32 cellular contexts compared by ENCODE assay signal in the genomic region with DNA sequence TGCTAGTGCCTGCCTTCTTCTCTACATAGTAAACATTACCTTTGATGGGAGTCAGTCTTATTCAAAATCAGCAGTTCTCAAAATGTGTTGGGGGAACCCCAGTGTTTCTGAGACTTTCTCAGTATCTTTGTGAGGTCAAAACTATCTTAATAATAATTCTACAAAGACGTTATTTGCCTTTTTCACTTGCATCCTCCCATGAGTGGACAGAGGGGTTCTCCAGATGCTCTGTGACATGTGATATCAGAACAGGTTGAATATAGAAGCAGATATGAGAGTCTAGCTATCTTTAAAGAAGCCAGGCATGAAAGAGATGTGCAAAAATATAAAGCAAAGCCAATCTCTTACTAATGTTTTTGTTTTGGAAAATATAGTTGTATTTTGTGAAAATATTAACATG.
"Had no signal": no experiment of that assay in that cellular context is flagged by ENCODE, and none has a peak within 500 bp of the region (broad histone marks: within the 10 kb centered on the region; RNA-seq: fewer than 3 reads in every experiment).

No MANE protein-coding gene starts in this region.

- H3K27ac ChIP-seq: brain microvascular endothelial cell, coronary artery, dorsolateral prefrontal cortex, gastrocnemius medialis, left lung, lower lobe of right lung, neural progenitor cell, parathyroid adenoma, psoas muscle, stomach, thyroid gland, upper lobe of right lung had no signal

- H3K79me2 ChIP-seq: parathyroid adenoma had no signal

- FAIRE-seq: astrocyte, islet of Langerhans had no signal

- H3K4me1 ChIP-seq: gastrocnemius medialis, left lung, lower lobe of right lung, parathyroid adenoma, psoas muscle, thyroid gland, upper lobe of right lung had no signal

- H2AFZ ChIP-seq: neural progenitor cell, parathyroid adenoma had no signal

- H3K9me3 ChIP-seq: gastrocnemius medialis, left lung, lower lobe of right lung, psoas muscle, stomach, thyroid gland, upper lobe of right lung had no signal

- H3K9ac ChIP-seq: neural progenitor cell, parathyroid adenoma had no signal

- H3K4me3 ChIP-seq: coronary artery, dorsolateral prefrontal cortex, gastrocnemius medialis, left lung, lower lobe of right lung, neural progenitor cell, psoas muscle, stomach, thyroid gland, upper lobe of right lung had no signal

- ATAC-seq: activated CD8-positive, alpha-beta T cell treated with anti-CD3 and anti-CD28 coated beads for 36 hours; activated T-cell treated with anti-CD3 and anti-CD28 coated beads, Interleukin-2, amount 50 U/mL, for 4 hours; activated T-helper 17 cell treated with anti-CD3 and anti-CD28 coated beads, Interleukin-2, amount 50 U/mL, for 72 hours; effector memory CD8-positive, alpha-beta T cell; gastrocnemius medialis; left lung; lower lobe of right lung; natural killer cell; psoas muscle; stimulated activated naive B cell treated with anti-CD40 and anti-IgM and Interleukin-4, amounts not matched to agents 10 μg/mL and 1 μg/mL and 100 μg/mL, for 72 hours; upper lobe of right lung; WTC11 had no signal

- DNase-seq: activated CD4-positive, alpha-beta T cell treated with anti-CD3 and anti-CD28 coated beads for 1 hour; activated CD4-positive, alpha-beta T cell treated with anti-CD3 and anti-CD28 coated beads, Interleukin-2, amount 50 U/mL, for 1 hour; activated CD8-positive, alpha-beta T cell treated with anti-CD3 and anti-CD28 coated beads for 36 hours; activated gamma-delta T cell treated with Interleukin-2 at 50 U/mL for 16 hours; activated naive CD4-positive, alpha-beta T cell treated with anti-CD3 and anti-CD28 coated beads, Interleukin-2, amount 50 U/mL, for 16 hours; activated T-cell treated with anti-CD3 and anti-CD28 coated beads, Interleukin-2, amount 50 U/mL, for 4 hours; amniotic stem cell; brain microvascular endothelial cell; dorsolateral prefrontal cortex; effector memory CD8-positive, alpha-beta T cell; erythroblast; gastrocnemius medialis; glutamatergic neuron; left lung; lower lobe of right lung; mesenchymal stem cell; natural killer cell; occipital lobe; psoas muscle; stimulated activated CD4-positive, alpha-beta T cell treated with anti-CD3 and anti-CD28 coated beads, Interleukin-15, amount 100 ng/mL, for 24 hours; stimulated activated CD4-positive, alpha-beta T cell treated with anti-CD3 and anti-CD28 coated beads, Interleukin-2, amount 100 ng/mL, for 24 hours; stimulated activated naive B cell treated with anti-CD40 and anti-IgM and Interleukin-4, amounts not matched to agents 10 μg/mL and 1 μg/mL and 100 μg/mL, for 72 hours; stomach; thyroid gland; upper lobe of right lung had no signal

- H3K27me3 ChIP-seq: brain microvascular endothelial cell, dorsolateral prefrontal cortex, gastrocnemius medialis, left lung, neural progenitor cell, stomach, thyroid gland, upper lobe of right lung had no signal

- H3K4me2 ChIP-seq: neural progenitor cell had no signal

- H3K36me3 ChIP-seq: brain microvascular endothelial cell, gastrocnemius medialis, left lung, lower lobe of right lung, neural progenitor cell, stomach, thyroid gland, upper lobe of right lung had no signal
